1 cellular context compared by ENCODE assay signal in the genomic region with DNA sequence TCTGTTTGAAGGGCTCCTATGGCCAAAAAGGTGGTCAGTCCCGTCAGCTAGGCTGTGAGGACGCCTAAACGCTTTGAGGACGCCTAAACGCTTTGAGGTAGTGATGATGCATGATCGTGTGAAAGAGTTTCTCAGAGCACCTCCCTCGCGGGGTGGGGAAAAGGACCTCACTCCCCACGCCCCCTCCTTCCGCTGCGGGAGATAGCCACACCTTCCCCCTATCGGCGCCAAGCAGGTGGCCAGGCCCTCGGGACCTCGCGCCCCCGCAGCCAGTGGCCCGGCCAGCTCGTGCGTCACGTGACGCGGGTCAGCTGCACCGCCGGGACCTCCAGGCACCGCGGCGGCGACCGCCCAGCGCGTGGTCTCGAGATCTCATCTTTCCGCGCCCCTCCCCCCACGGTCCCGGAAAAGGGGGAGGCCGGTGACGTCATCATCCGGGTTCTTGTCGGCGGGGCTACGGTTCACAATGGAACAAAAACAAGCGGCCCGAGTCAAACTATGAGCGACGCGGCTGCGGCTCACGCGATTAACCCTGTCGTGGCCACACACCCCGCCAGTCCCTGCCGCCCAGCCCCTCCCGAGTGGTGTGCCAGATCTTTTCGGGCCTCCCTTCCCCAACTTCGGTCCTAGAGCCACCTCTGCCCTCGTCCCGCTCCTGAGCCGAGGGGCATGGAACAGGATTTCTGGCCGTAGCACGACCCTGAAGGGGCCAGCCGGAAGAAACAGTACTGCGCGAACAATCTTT.
A peak's percentile ranks its signal among the peaks of the same experiment; 100 is the strongest.
TF ChIP-seq lines count a peak whose summit lies in the region.

No MANE protein-coding gene starts in this region.

TF ChIP-seq in K562, 482 proteins besides CTCF, POLR2A, EP300 and RAD21 (continued from another document and continues in another):
- no peak for TF ChIP-seq HOMEZ (CRISPR knock-in tag; IDR thresholded peaks at IDR 0.05)
- TF ChIP-seq NFXL1 (CRISPR knock-in tag; IDR thresholded peaks at IDR 0.05): no peak
- no peak for TF ChIP-seq GTF2E2 (tag; IDR thresholded peaks at IDR 0.05)
- TF ChIP-seq, protein P1, sequence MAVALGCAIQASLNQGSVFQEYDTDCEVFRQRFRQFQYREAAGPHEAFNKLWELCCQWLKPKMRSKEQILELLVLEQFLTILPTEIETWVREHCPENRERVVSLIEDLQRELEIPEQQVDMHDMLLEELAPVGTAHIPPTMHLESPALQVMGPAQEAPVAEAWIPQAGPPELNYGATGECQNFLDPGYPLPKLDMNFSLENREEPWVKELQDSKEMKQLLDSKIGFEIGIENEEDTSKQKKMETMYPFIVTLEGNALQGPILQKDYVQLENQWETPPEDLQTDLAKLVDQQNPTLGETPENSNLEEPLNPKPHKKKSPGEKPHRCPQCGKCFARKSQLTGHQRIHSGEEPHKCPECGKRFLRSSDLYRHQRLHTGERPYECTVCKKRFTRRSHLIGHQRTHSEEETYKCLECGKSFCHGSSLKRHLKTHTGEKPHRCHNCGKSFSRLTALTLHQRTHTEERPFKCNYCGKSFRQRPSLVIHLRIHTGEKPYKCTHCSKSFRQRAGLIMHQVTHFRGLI (CRISPR knock-in tag; IDR thresholded peaks at IDR 0.05): 0 out of 2 replicates have a peak, but pooled peaks have one; percentile 37
- no peak for TF ChIP-seq ELK3 (CRISPR knock-in tag; IDR thresholded peaks at IDR 0.05)
- peak; percentile 60 for TF ChIP-seq FIP1L1 (IDR thresholded peaks at IDR 0.05; ENCODE audit: low read depth, low read length, poor library complexity, severe bottlenecking)
- TF ChIP-seq TFE3 (CRISPR knock-in tag; IDR thresholded peaks at IDR 0.05): peak; percentile 99
- peak; percentile 63 for TF ChIP-seq DPF2 (IDR thresholded peaks at IDR 0.05)
- TF ChIP-seq SLC30A9 (CRISPR knock-in tag; IDR thresholded peaks at IDR 0.05): no peak
- TF ChIP-seq NR4A1 (CRISPR knock-in tag; IDR thresholded peaks at IDR 0.05): peak; percentile 63; the same call in 1 of the 2 replicates
- no peak for TF ChIP-seq NR4A1 (tag; IDR thresholded peaks at IDR 0.05)
- peak; percentile 100 for TF ChIP-seq CCNT2 (IDR thresholded peaks at IDR 0.05; ENCODE audit: borderline replicate concordance, extremely low read depth, insufficient read length, low read depth, low read length)
- TF ChIP-seq ZNF232 (CRISPR knock-in tag; IDR thresholded peaks at IDR 0.05): no peak
- TF ChIP-seq FOSL1 (tag; conservative IDR thresholded peaks at IDR 0.05): peak; percentile 85
- TF ChIP-seq, protein P2, sequence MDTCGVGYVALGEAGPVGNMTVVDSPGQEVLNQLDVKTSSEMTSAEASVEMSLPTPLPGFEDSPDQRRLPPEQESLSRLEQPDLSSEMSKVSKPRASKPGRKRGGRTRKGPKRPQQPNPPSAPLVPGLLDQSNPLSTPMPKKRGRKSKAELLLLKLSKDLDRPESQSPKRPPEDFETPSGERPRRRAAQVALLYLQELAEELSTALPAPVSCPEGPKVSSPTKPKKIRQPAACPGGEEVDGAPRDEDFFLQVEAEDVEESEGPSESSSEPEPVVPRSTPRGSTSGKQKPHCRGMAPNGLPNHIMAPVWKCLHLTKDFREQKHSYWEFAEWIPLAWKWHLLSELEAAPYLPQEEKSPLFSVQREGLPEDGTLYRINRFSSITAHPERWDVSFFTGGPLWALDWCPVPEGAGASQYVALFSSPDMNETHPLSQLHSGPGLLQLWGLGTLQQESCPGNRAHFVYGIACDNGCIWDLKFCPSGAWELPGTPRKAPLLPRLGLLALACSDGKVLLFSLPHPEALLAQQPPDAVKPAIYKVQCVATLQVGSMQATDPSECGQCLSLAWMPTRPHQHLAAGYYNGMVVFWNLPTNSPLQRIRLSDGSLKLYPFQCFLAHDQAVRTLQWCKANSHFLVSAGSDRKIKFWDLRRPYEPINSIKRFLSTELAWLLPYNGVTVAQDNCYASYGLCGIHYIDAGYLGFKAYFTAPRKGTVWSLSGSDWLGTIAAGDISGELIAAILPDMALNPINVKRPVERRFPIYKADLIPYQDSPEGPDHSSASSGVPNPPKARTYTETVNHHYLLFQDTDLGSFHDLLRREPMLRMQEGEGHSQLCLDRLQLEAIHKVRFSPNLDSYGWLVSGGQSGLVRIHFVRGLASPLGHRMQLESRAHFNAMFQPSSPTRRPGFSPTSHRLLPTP (IDR thresholded peaks at IDR 0.05; ENCODE audit: borderline replicate concordance, extremely low read depth, insufficient read length): no peak
- peak; percentile 82 for TF ChIP-seq RBFOX2 (IDR thresholded peaks at IDR 0.05; ENCODE audit: low read depth, low read length)
- no peak for TF ChIP-seq RERE (CRISPR knock-in tag; IDR thresholded peaks at IDR 0.05; ENCODE audit: borderline replicate concordance)
- peak; percentile 98 for TF ChIP-seq MAX (CRISPR knock-in tag; IDR thresholded peaks at IDR 0.05)
- TF ChIP-seq ZFP91 (CRISPR knock-in tag; IDR thresholded peaks at IDR 0.05): no peak
- TF ChIP-seq MBD2 (IDR thresholded peaks at IDR 0.05; ENCODE audit: borderline replicate concordance, low read depth): peak; percentile 12; the same call in 1 of the 2 replicates
- peak; percentile 98 for TF ChIP-seq RAD51 (IDR thresholded peaks at IDR 0.05; ENCODE audit: borderline replicate concordance, low read depth)
- TF ChIP-seq PHF20 (IDR thresholded peaks at IDR 0.05; ENCODE audit: partially characterized antibody): peak; percentile 5
- no peak; the same call in 1 of the 2 replicates for TF ChIP-seq ELF4 (CRISPR knock-in tag; IDR thresholded peaks at IDR 0.05)
- peak; percentile 72 for TF ChIP-seq HDAC3 (IDR thresholded peaks at IDR 0.05; ENCODE audit: borderline replicate concordance, partially characterized antibody)
- TF ChIP-seq GATAD2B (IDR thresholded peaks at IDR 0.05; ENCODE audit: borderline replicate concordance): peak; percentile 80
- TF ChIP-seq, protein P3, sequence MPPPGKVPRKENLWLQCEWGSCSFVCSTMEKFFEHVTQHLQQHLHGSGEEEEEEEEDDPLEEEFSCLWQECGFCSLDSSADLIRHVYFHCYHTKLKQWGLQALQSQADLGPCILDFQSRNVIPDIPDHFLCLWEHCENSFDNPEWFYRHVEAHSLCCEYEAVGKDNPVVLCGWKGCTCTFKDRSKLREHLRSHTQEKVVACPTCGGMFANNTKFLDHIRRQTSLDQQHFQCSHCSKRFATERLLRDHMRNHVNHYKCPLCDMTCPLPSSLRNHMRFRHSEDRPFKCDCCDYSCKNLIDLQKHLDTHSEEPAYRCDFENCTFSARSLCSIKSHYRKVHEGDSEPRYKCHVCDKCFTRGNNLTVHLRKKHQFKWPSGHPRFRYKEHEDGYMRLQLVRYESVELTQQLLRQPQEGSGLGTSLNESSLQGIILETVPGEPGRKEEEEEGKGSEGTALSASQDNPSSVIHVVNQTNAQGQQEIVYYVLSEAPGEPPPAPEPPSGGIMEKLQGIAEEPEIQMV (tag; conservative IDR thresholded peaks at IDR 0.05; ENCODE audit: low read depth): no peak
- no peak for TF ChIP-seq ZNF282 (CRISPR knock-in tag; IDR thresholded peaks at IDR 0.05)
- TF ChIP-seq ARID2 (IDR thresholded peaks at IDR 0.05): 0 out of 2 replicates have a peak, but pooled peaks have one; percentile 38
- peak; percentile 48 for TF ChIP-seq ETV1 (tag; conservative IDR thresholded peaks at IDR 0.05; ENCODE audit: low read depth)
- TF ChIP-seq TEAD4 (IDR thresholded peaks at IDR 0.05; ENCODE audit: low read length): peak; percentile 83
- TF ChIP-seq TEAD4 (CRISPR knock-in tag; IDR thresholded peaks at IDR 0.05; ENCODE audit: borderline replicate concordance): no peak
- no peak for TF ChIP-seq SIX5 (IDR thresholded peaks at IDR 0.05; ENCODE audit: borderline replicate concordance in 1 of 2, insufficient read depth in 1 of 2, low read depth in 1 of 2, low read length in 2 of 2)
- TF ChIP-seq CCAR2 (IDR thresholded peaks at IDR 0.05; ENCODE audit: low read depth, low read length): no peak
- peak; percentile 31; the same call in 1 of the 2 replicates for TF ChIP-seq ZNF239 (CRISPR knock-in tag; IDR thresholded peaks at IDR 0.05)
- TF ChIP-seq EP400 (IDR thresholded peaks at IDR 0.05): peak; percentile 84
- TF ChIP-seq ZNF740 (CRISPR knock-in tag; IDR thresholded peaks at IDR 0.05): peak; percentile 70
- TF ChIP-seq ZNF740 (tag; IDR thresholded peaks at IDR 0.05): peak in 1 of 2 experiments; percentile 34; a peak in 1 of 4 replicates
- no peak; the same call in 1 of the 2 replicates for TF ChIP-seq ZEB2 (IDR thresholded peaks at IDR 0.05)
- no peak for TF ChIP-seq TAF15 (IDR thresholded peaks at IDR 0.05; ENCODE audit: low read depth, low read length)
